Comparison of ENCODE assay signal across 8 cellular contexts in the genomic region with DNA sequence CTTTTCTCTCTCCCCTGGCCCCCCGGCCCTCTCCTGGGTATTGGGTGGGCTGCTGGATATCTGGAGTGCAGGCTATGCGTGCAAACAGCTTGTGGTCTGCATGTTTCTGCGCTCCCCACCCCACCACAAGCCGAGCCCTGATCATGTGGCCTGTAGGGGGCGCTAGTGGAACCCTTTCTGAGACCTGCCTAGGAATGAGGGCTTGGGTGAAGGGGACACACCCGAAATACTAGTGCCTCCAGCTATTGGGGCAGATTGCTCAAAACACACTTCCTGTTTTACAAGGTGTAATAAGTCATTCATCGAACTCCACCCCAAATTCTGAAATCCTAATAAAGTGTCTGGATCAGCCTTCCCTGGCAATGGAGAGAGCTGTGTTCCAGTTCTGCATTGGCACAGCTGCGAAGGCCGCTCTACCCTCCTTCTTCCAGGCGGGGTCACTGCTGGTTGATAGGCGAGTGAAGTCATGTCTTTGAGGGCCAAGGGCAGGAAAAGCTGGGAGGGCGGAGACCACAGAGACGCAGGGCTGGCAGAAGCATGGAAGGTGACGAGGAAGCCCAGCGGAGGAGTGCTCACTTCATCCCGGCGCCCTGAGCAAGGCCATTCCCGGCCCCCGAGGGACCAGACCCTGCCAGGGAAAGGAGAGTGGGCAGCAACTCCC. TPM values are rescaled to one million over a fixed set of nuclear protein-coding genes. Genes with fewer than 3 reads are reported as not detected.
DNase-seq lines count a peak whose midpoint lies in the region; ATAC-seq and TF ChIP-seq lines count a peak whose summit lies in the region.

No MANE protein-coding gene starts in this region.

- H3K9ac ChIP-seq in HCT116 (ENCODE audit: low read length), result no peak overlapping the region

- peak; percentile 53 to 94 (median 94); a peak in 5 of 6 replicates for TF ChIP-seq CTCF in HCT116 (IDR thresholded peaks at IDR 0.05 in 2 of 3, conservative IDR thresholded peaks at IDR 0.05 in 1 of 3; ENCODE audit: borderline replicate concordance in 1 of 3, insufficient read depth in 1 of 3, low read depth in 2 of 3, low read length in 2 of 3)
- TF ChIP-seq CTCF in activated CD8-positive, alpha-beta T cell treated with anti-CD3 and anti-CD28 coated beads for 36 hours (IDR thresholded peaks at IDR 0.05), result peak; percentile 83
- TF ChIP-seq CTCF in right atrium auricular region (IDR thresholded peaks at IDR 0.05), result peak; percentile 13 to 53
- peak in 1 of 6 experiments; percentile 28 for TF ChIP-seq CTCF in upper lobe of left lung (IDR thresholded peaks at IDR 0.05)

- no peaks in the 10 kb centered on the region for H3K36me3 ChIP-seq in HCT116 (ENCODE audit: control insufficient read depth in 1 of 2, insufficient read depth in 2 of 2, low read length in 2 of 2)
- no peaks in the 10 kb centered on the region for H3K36me3 ChIP-seq in right atrium auricular region
- no peaks in the 10 kb centered on the region for H3K36me3 ChIP-seq in upper lobe of left lung

- no peaks in the 10 kb centered on the region for H3K79me2 ChIP-seq in HCT116 (ENCODE audit: insufficient read depth, low read length)

- peak; percentile 24; the same call in 1 of the 2 replicates for TF ChIP-seq RAD21 in HCT116 (IDR thresholded peaks at IDR 0.05; ENCODE audit: low read depth)

- H3K27me3 Mint-ChIP-seq in activated CD8-positive, alpha-beta T cell treated with anti-CD3 and anti-CD28 coated beads for 36 hours, result no peaks in the 10 kb centered on the region

- H3K36me3 Mint-ChIP-seq in activated CD8-positive, alpha-beta T cell treated with anti-CD3 and anti-CD28 coated beads for 36 hours (ENCODE audit: low read depth), result no peaks in the 10 kb centered on the region

- DNase-seq in ACHN (peak; percentile 41), HCT116 (ENCODE audit: low read depth, low spot score) (peak; percentile 33), right atrium auricular region (ENCODE audit: low spot score) (peak; percentile 84), upper lobe of left lung (peak in 1 of 2 donors; percentile 41), NCI-H510A treated with DMSO at 0.1 percent for 48 hours (lab: John Stamatoyannopoulos, UW) (no peak), NCI-H226 (no peak)
- DNase-seq in activated CD8-positive, alpha-beta T cell treated with anti-CD3 and anti-CD28 coated beads for 36 hours, result peak; percentile 73

- WGBS in upper lobe of left lung, 2 donors, result 64 to 69% methylated on average over 15 to 19 of the region's 19 CpGs

- in situ Hi-C loops in ACHN (cut with HindIII; ENCODE audit: low pct_ligation_motif_present, low pct_unique_long_range_greater_than_20kb, low sequenced_read_pairs), result no loop called here

- POLR2A ChIA-PET in HCT116 (lab: Charles Lee), result no interaction called here
- POLR2A ChIA-PET in activated CD8-positive, alpha-beta T cell treated with anti-CD3 and anti-CD28 coated beads for 36 hours (lab: Charles Lee), result interaction anchor here (1.1 kb wide), 1 partner anchor 43 kb away, joined by 3 read pairs; no protein-coding TSS in a partner anchor

- no peaks in the 10 kb centered on the region for H3K9me3 Mint-ChIP-seq in activated CD8-positive, alpha-beta T cell treated with anti-CD3 and anti-CD28 coated beads for 36 hours

- peak; percentile 89 for ATAC-seq in HCT116
- ATAC-seq in activated CD8-positive, alpha-beta T cell treated with anti-CD3 and anti-CD28 coated beads for 36 hours, result peak; percentile 61
- ATAC-seq in upper lobe of left lung (ENCODE audit: low FRiP score in 2 of 2), result peak; percentile 41 to 91
- ATAC-seq in HG02970 (IDR thresholded peaks at IDR 0.05; ENCODE audit: low FRiP score, unreplicated experiment), result no peak

- BruUV-seq in HCT116 (replicated peaks; lab: Mats Ljungman, UMichigan), result no TSS peak

- H3K27ac ChIP-seq in HCT116 (ENCODE audit: low read depth, low read length) (no peak overlapping the region), right atrium auricular region (no peak overlapping the region), upper lobe of left lung (no peak overlapping the region)

- no peak overlapping the region for H3K4me3 Mint-ChIP-seq in activated CD8-positive, alpha-beta T cell treated with anti-CD3 and anti-CD28 coated beads for 36 hours

- H3K27ac Mint-ChIP-seq in activated CD8-positive, alpha-beta T cell treated with anti-CD3 and anti-CD28 coated beads for 36 hours, result no peak overlapping the region

- H3K4me1 ChIP-seq in HCT116 (ENCODE audit: control insufficient read depth in 1 of 2, insufficient read depth in 2 of 2, low read length in 2 of 2) (peaks cover 0 to 7% of the 10 kb centered on the region in 2 experiments; a peak in 1 of 4 replicates), right atrium auricular region (peaks cover 0 to 4% of the 10 kb centered on the region in 2 donors), upper lobe of left lung (peaks cover 0 to 9% (median 0%) of the 10 kb centered on the region in 4 donors)

- no peaks in the 10 kb centered on the region for H3K9me2 ChIP-seq in HCT116 (ENCODE audit: insufficient read depth)

- H3K4me2 ChIP-seq in HCT116 (ENCODE audit: low read length), result peak overlapping the region; percentile 32; the same call in 1 of the 2 replicates

- RAD21 ChIA-PET in HCT116 (lab: Charles Lee; ENCODE audit: low non-redundant PET in 1 of 2, low total read pairs in 2 of 2, uncharacterized antibody in 2 of 2, unreplicated experiment in 2 of 2), result no interaction called here

- intact Hi-C loops in HCT116 (cut with micrococcal nuclease), result no loop called here
- intact Hi-C loops in activated CD8-positive, alpha-beta T cell treated with anti-CD3 and anti-CD28 coated beads for 36 hours (cut with micrococcal nuclease), result no loop called here

- H3K4me3 ChIP-seq in HCT116 (replicated peaks in 1 of 2; ENCODE audit: low read depth in 1 of 2, low read length in 2 of 2) (no peak overlapping the region), right atrium auricular region (no peak overlapping the region), upper lobe of left lung (no peak overlapping the region)

- no peak for TF ChIP-seq EP300 in upper lobe of left lung (IDR thresholded peaks at IDR 0.05)

- no peak overlapping the region for H2AFZ ChIP-seq in HCT116 (ENCODE audit: low read depth, low read length, poor library complexity, severe bottlenecking)

- no peaks in the 10 kb centered on the region for H4K20me1 ChIP-seq in HCT116 (ENCODE audit: insufficient read depth)

- H3K27me3 ChIP-seq in HCT116 (ENCODE audit: insufficient read depth, low read length) (no peaks in the 10 kb centered on the region), right atrium auricular region (no peaks in the 10 kb centered on the region), upper lobe of left lung (no peaks in the 10 kb centered on the region)

- TF ChIP-seq POLR2A in HCT116 (IDR thresholded peaks at IDR 0.05; ENCODE audit: borderline replicate concordance, extremely low read depth, insufficient read depth, insufficient read length) (no peak), upper lobe of left lung (IDR thresholded peaks at IDR 0.05) (no peak)

- H3K9me3 ChIP-seq in HCT116 (ENCODE audit: control insufficient read depth in 1 of 2, insufficient read depth in 1 of 2, low read depth in 1 of 2, low read length in 2 of 2) (no peaks in the 10 kb centered on the region), right atrium auricular region (no peaks in the 10 kb centered on the region), upper lobe of left lung (no peaks in the 10 kb centered on the region)

- CTCF ChIA-PET in HCT116 (lab: Charles Lee), result interaction anchor here (0.7 to 3.3 kb wide), 12 partner anchors 10 to 80 kb away, joined by 3 to 28 read pairs (median 5); partner anchors contain the start of genes IMPDH1 and RBM28
- CTCF ChIA-PET in activated CD8-positive, alpha-beta T cell treated with anti-CD3 and anti-CD28 coated beads for 36 hours (lab: Charles Lee), result interaction anchor here (0.7 to 7.5 kb wide), 26 partner anchors 8 to 673 kb away, joined by 3 to 79 read pairs (median 6); partner anchors contain the start of gene RBM28

- H3K4me1 Mint-ChIP-seq in activated CD8-positive, alpha-beta T cell treated with anti-CD3 and anti-CD28 coated beads for 36 hours (ENCODE audit: low read depth), result no peaks in the 10 kb centered on the region

TF ChIP-seq in HCT116, 20 proteins besides CTCF, POLR2A, EP300 and RAD21:
- no peak for TF ChIP-seq ELF1 (IDR thresholded peaks at IDR 0.05; ENCODE audit: borderline replicate concordance, low read depth)
- TF ChIP-seq ZNF274 (IDR thresholded peaks at IDR 0.05; ENCODE audit: low read depth, low read length), result no peak
- TF ChIP-seq, protein P1, sequence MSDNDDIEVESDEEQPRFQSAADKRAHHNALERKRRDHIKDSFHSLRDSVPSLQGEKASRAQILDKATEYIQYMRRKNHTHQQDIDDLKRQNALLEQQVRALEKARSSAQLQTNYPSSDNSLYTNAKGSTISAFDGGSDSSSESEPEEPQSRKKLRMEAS (IDR thresholded peaks at IDR 0.05), result no peak
- no peak for TF ChIP-seq EZH2phosphoT487 (IDR thresholded peaks at IDR 0.05; ENCODE audit: borderline replicate concordance)
- TF ChIP-seq POLR2AphosphoS5 (IDR thresholded peaks at IDR 0.05; ENCODE audit: low read depth, low read length), result no peak
- no peak for TF ChIP-seq ATF3 (IDR thresholded peaks at IDR 0.05)
- TF ChIP-seq TCF7L2 (IDR thresholded peaks at IDR 0.05; ENCODE audit: borderline replicate concordance, extremely low read depth, insufficient read depth, insufficient read length), result no peak
- no peak for TF ChIP-seq EGR1 (IDR thresholded peaks at IDR 0.05; ENCODE audit: low read depth)

RNA-seq across cellular contexts. Expression of gene PRRT4, which starts 19.8 kb away (rescaled TPM):
- total RNA-seq in HCT116 (2021; ENCODE audit: unreplicated experiment) (4.0 TPM), right atrium auricular region (1 to 10 TPM in 1 of 2 donors, under 1 TPM in 1; 0.37 to 1.1 TPM), upper lobe of left lung (10 to 100 TPM in 1 of 6 donors, 1 to 10 TPM in 2, under 1 TPM in 3; 0.30 to 10.5 (median 0.91) TPM)
- polyA plus RNA-seq in HCT116 (2012), result 2.5 and 3.4 TPM in 2 replicates
- total RNA-seq in activated CD8-positive, alpha-beta T cell treated with anti-CD3 and anti-CD28 coated beads for 36 hours, result under 1 TPM; 0.20 to 0.69 TPM

RNA-seq across cellular contexts. Expression of gene IMPDH1, which starts 28.5 kb away (rescaled TPM):
- total RNA-seq in HCT116 (2021; ENCODE audit: unreplicated experiment), result 98.2 TPM
- 82.5 and 94.8 TPM in 2 replicates for polyA plus RNA-seq in HCT116 (2012)
- 10 to 100 TPM; 60.5 to 68.1 TPM for total RNA-seq in activated CD8-positive, alpha-beta T cell treated with anti-CD3 and anti-CD28 coated beads for 36 hours
- total RNA-seq in right atrium auricular region, result 10 to 100 TPM; 17.4 to 27.4 TPM
- total RNA-seq in upper lobe of left lung, result 100 to 1,000 TPM in 2 of 6 donors, 10 to 100 TPM in 4; 47.2 to 107 (median 81.5) TPM

RNA-seq across cellular contexts. Expression of gene RBM28, which starts 37.6 kb away (rescaled TPM):
- total RNA-seq in HCT116 (2021; ENCODE audit: unreplicated experiment) (66.3 TPM), right atrium auricular region (10 to 100 TPM; 12.7 to 15.1 TPM), upper lobe of left lung (100 to 1,000 TPM in 1 of 6 donors, 10 to 100 TPM in 5; 20.1 to 108 (median 29.4) TPM)
- polyA plus RNA-seq in HCT116 (2012), result 23.9 and 29.2 TPM in 2 replicates
- 10 to 100 TPM; 55.3 to 55.6 TPM for total RNA-seq in activated CD8-positive, alpha-beta T cell treated with anti-CD3 and anti-CD28 coated beads for 36 hours

Comparison
In these comparisons a context has a peak if more than half of its experiments do, and no peak if none do; other contexts are left out.
1. DNase-seq: peak in ACHN (single experiment), HCT116 (single experiment), activated CD8-positive, alpha-beta T cell treated with anti-CD3 and anti-CD28 coated beads for 36 hours (single experiment) and right atrium auricular region (single experiment); none in NCI-H510A treated with DMSO at 0.1 percent for 48 hours (single experiment) and NCI-H226 (single experiment).